ENCODE assay signal across 11 cellular contexts in genomic region chr19:29676586-29676985, GRCh38. TPM values are rescaled to one million over a fixed set of nuclear protein-coding genes. Genes with fewer than 3 reads are reported as not detected.
DNase-seq lines count a peak whose midpoint lies in the region; ATAC-seq and TF ChIP-seq lines count a peak whose summit lies in the region.
"Had no signal": no experiment of that assay in that cellular context is flagged by ENCODE, and none has a peak within 500 bp of the region (broad histone marks: within the 10 kb centered on the region; RNA-seq: fewer than 3 reads in every experiment).

No MANE protein-coding gene starts in this region.

- H3K27me3 ChIP-seq in BLaER1 (no peaks in the 10 kb centered on the region), Peyer's patch (no peaks in the 10 kb centered on the region)

- H4K20me1 ChIP-seq in BLaER1: peaks cover 38% of the 10 kb centered on the region; the same call in 1 of the 2 replicates

- no peak overlapping the region for H3K27ac Mint-ChIP-seq in glutamatergic neuron (ENCODE audit: unreplicated experiment)

- no peaks in the 10 kb centered on the region for H3K36me3 Mint-ChIP-seq in glutamatergic neuron (ENCODE audit: unreplicated experiment)

- H3K4me2 ChIP-seq in BLaER1: peak overlapping the region; percentile 76

- no peak for TF ChIP-seq POLR2A in Peyer's patch (IDR thresholded peaks at IDR 0.05)

- ATAC-seq in omental fat pad (ENCODE audit: low FRiP score) (no peak), HG02763 (IDR thresholded peaks at IDR 0.05; ENCODE audit: unreplicated experiment) (no peak), GM18498 (IDR thresholded peaks at IDR 0.05; ENCODE audit: unreplicated experiment) (no peak)

- peaks cover 7% of the 10 kb centered on the region for H3K27me3 Mint-ChIP-seq in glutamatergic neuron (ENCODE audit: unreplicated experiment)

- H3K4me1 ChIP-seq in BLaER1 (peaks cover 92% of the 10 kb centered on the region), Peyer's patch (peaks cover 0 to 76% (median 72%) of the 10 kb centered on the region in 4 donors)

- H3K9ac ChIP-seq in BLaER1: no peak overlapping the region

- H3K9me3 ChIP-seq in BLaER1 (no peaks in the 10 kb centered on the region), Peyer's patch (no peaks in the 10 kb centered on the region)

- H3K27ac ChIP-seq in BLaER1 (peak overlapping the region; percentile 14; the same call in 1 of the 2 replicates), Peyer's patch (peak overlapping the region; percentile 6 to 38 (median 12))

- no peak overlapping the region for H3K4me3 Mint-ChIP-seq in glutamatergic neuron (ENCODE audit: unreplicated experiment)

- peaks cover 6% of the 10 kb centered on the region for H3K9me3 Mint-ChIP-seq in glutamatergic neuron (ENCODE audit: unreplicated experiment)

- H3K4me3 ChIP-seq in BLaER1 (no peak overlapping the region), Peyer's patch (no peak overlapping the region)

- TF ChIP-seq CTCF in Peyer's patch (IDR thresholded peaks at IDR 0.05) (no peak), glutamatergic neuron (IDR thresholded peaks at IDR 0.05; ENCODE audit: partially characterized antibody, unreplicated experiment) (no peak), omental fat pad (IDR thresholded peaks at IDR 0.05) (no peak)

- H3K4me1 Mint-ChIP-seq in glutamatergic neuron (ENCODE audit: low read depth, unreplicated experiment): peaks cover 2% of the 10 kb centered on the region

- peak in 1 of 3 donors; percentile 39 for DNase-seq in Peyer's patch
- DNase-seq in glutamatergic neuron: peak; percentile 12
- DNase-seq in omental fat pad (ENCODE audit: low spot score): peak; percentile 18
- no peak for DNase-seq in NCI-H1105 (lab: John Stamatoyannopoulos, UW)
- no peak for DNase-seq in GM19240 (ENCODE audit: insufficient read length, low spot score)
- DNase-seq: Kasumi-1; NCI-H446; stimulated activated naive CD4-positive, alpha-beta T cell had no signal

- H3K36me3 ChIP-seq in BLaER1 (peaks cover 22% of the 10 kb centered on the region), Peyer's patch (peaks cover 0 to 29% (median 0%) of the 10 kb centered on the region in 3 donors)

RNA-seq across cellular contexts. Expression of gene PLEKHF1, which starts 11.3 kb away (rescaled TPM):
- 10 to 100 TPM in 1 of 4 donors, 1 to 10 TPM in 3; 8.2 to 16.5 (median 9.0) TPM for total RNA-seq in Peyer's patch
- total RNA-seq in glutamatergic neuron (ENCODE audit: unreplicated experiment): 0.96 TPM
- 10 to 100 TPM; 10.7 to 55.5 (median 21.5) TPM for total RNA-seq in omental fat pad

RNA-seq across cellular contexts. Expression of gene C19orf12, which starts 38.5 kb away (rescaled TPM):
- 10 to 100 TPM; 18.2 to 49.1 (median 28.2) TPM for total RNA-seq in Peyer's patch
- 66.7 TPM for total RNA-seq in glutamatergic neuron (ENCODE audit: unreplicated experiment)
- 100 to 1,000 TPM; 105 to 260 (median 142) TPM for total RNA-seq in omental fat pad

Comparison
In these comparisons a context has a peak if more than half of its experiments do, and no peak if none do; other contexts are left out.
1. DNase-seq: peak in glutamatergic neuron (single experiment) and omental fat pad (single experiment); none in NCI-H1105 (single experiment) and GM19240 (single experiment).